17 cellular contexts compared by ENCODE assay signal in genomic region chr1:36326499-36326898, GRCh38. TPM values are rescaled to one million over a fixed set of nuclear protein-coding genes. Genes with fewer than 3 reads are reported as not detected.
DNase-seq lines count a peak whose midpoint lies in the region; TF ChIP-seq lines count a peak whose summit lies in the region.
"Had no signal": no experiment of that assay in that cellular context is flagged by ENCODE, and none has a peak within 500 bp of the region (broad histone marks: within the 10 kb centered on the region; RNA-seq: fewer than 3 reads in every experiment).

No MANE protein-coding gene starts in this region.

- no TSS peak for BruUV-seq in MCF 10A (replicated peaks; lab: Mats Ljungman, UMichigan)

- POLR2A ChIA-PET in MCF 10A (lab: Yijun Ruan, JAX): interaction anchor here (0.6 kb wide), 1 partner anchor 1146 kb away, joined by 3 read pairs; no protein-coding TSS in a partner anchor

- no peaks in the 10 kb centered on the region for H3K27me3 ChIP-seq in breast epithelium
- H3K27me3 ChIP-seq in testis: no peaks in the 10 kb centered on the region
- H3K27me3 ChIP-seq: right lobe of liver had no signal

- WGBS in testis, 2 donors: 63 to 71% methylated on average over 5 to 6 of the region's 6 CpGs

- H3K36me3 Mint-ChIP-seq in MCF 10A (ENCODE audit: insufficient read depth, unreplicated experiment) (peaks cover 12% of the 10 kb centered on the region), type B pancreatic cell (no peaks in the 10 kb centered on the region)
- H3K36me3 Mint-ChIP-seq in dendritic cell treated with granulocyte-macrophage colony-stimulating factor and Interleukin-4, amounts not matched to agents 40 ng/mL and 50 ng/mL, for 4 days (ENCODE audit: low read depth): peaks cover 6% of the 10 kb centered on the region
- H3K36me3 Mint-ChIP-seq: activated CD8-positive, alpha-beta memory T cell treated with anti-CD3 and anti-CD28 coated beads, Interleukin-2, amount 10 ng/mL, durations not matched to agents 7 days and 5 days had no signal

- H3K4me1 ChIP-seq in breast epithelium (peaks cover 3 to 10% of the 10 kb centered on the region in 2 donors), testis (peaks cover 14% of the 10 kb centered on the region)

- H3K27me3 Mint-ChIP-seq in MCF 10A (ENCODE audit: insufficient read depth, unreplicated experiment) (no peaks in the 10 kb centered on the region), type B pancreatic cell (peaks cover 8% of the 10 kb centered on the region)
- H3K27me3 Mint-ChIP-seq in dendritic cell treated with granulocyte-macrophage colony-stimulating factor and Interleukin-4, amounts not matched to agents 40 ng/mL and 50 ng/mL, for 4 days: peaks cover 38% of the 10 kb centered on the region

- peak overlapping the region in 1 of 2 donors; percentile 81 for H3K27ac ChIP-seq in breast epithelium
- H3K27ac ChIP-seq in testis: no peak overlapping the region
- H3K27ac ChIP-seq: right lobe of liver had no signal

- H3K4me3 ChIP-seq in breast epithelium: no peak overlapping the region
- H3K4me3 ChIP-seq in testis: no peak overlapping the region
- H3K4me3 ChIP-seq: right lobe of liver had no signal

- DNase-seq in MCF 10A (ENCODE audit: unreplicated experiment) (peak; percentile 13), breast epithelium (ENCODE audit: low spot score in 2 of 2) (no peak), NCI-H510A treated with DMSO at 0.1 percent for 48 hours (lab: John Stamatoyannopoulos, UW) (peak; percentile 64), type B pancreatic cell (ENCODE audit: extremely low spot score, unreplicated experiment) (no peak), mesenteric fat pad (ENCODE audit: low spot score) (no peak), amniotic stem cell (lab: John Stamatoyannopoulos, UW) (no peak), testis (no peak)
- DNase-seq: activated CD8-positive, alpha-beta memory T cell treated with anti-CD3 and anti-CD28 coated beads, Interleukin-2, amount 10 ng/mL, durations not matched to agents 7 days and 5 days; amygdala; GDM1; hippocampal formation; left cardiac atrium; NCI-H2081; right lobe of liver; SHP77 had no signal

- H3K4me1 Mint-ChIP-seq in MCF 10A (ENCODE audit: insufficient read depth, unreplicated experiment) (peaks cover 24% of the 10 kb centered on the region), type B pancreatic cell (ENCODE audit: unreplicated experiment) (peaks cover 36% of the 10 kb centered on the region)
- peaks cover 61% of the 10 kb centered on the region for H3K4me1 Mint-ChIP-seq in dendritic cell treated with granulocyte-macrophage colony-stimulating factor and Interleukin-4, amounts not matched to agents 40 ng/mL and 50 ng/mL, for 4 days (ENCODE audit: low read depth)

- TF ChIP-seq POLR2A in breast epithelium (IDR thresholded peaks at IDR 0.05) (no peak), testis (IDR thresholded peaks at IDR 0.05) (no peak)

- TF ChIP-seq CTCF in MCF 10A (IDR thresholded peaks at IDR 0.05; ENCODE audit: unreplicated experiment): no peak
- TF ChIP-seq CTCF in breast epithelium (IDR thresholded peaks at IDR 0.05): no peak
- no peak for TF ChIP-seq CTCF in type B pancreatic cell (conservative IDR thresholded peaks at IDR 0.05)
- TF ChIP-seq CTCF in testis (IDR thresholded peaks at IDR 0.05): no peak

- H3K4me3 Mint-ChIP-seq in MCF 10A (ENCODE audit: unreplicated experiment) (no peak overlapping the region), type B pancreatic cell (peak overlapping the region; percentile 25)
- H3K4me3 Mint-ChIP-seq in dendritic cell treated with granulocyte-macrophage colony-stimulating factor and Interleukin-4, amounts not matched to agents 40 ng/mL and 50 ng/mL, for 4 days: no peak overlapping the region
- H3K4me3 Mint-ChIP-seq: activated CD8-positive, alpha-beta memory T cell treated with anti-CD3 and anti-CD28 coated beads, Interleukin-2, amount 10 ng/mL, durations not matched to agents 7 days and 5 days; T-helper 1 cell treated with Interleukin-12 subunit alpha and Interleukin-12 subunit beta and Interleukin-4 antibody, amounts not matched to agents 30 μg/mL and 1 μg/mL, for 36 hours had no signal

- H3K36me3 ChIP-seq in breast epithelium (no peaks in the 10 kb centered on the region), testis (ENCODE audit: low read depth, missing control alignments) (no peaks in the 10 kb centered on the region)
- H3K36me3 ChIP-seq: right lobe of liver had no signal

- intact Hi-C loops in MCF 10A (cut with micrococcal nuclease) (loop anchor here (10.0 kb wide), 1 partner anchor 1388 kb away; no protein-coding TSS in a partner anchor), breast epithelium (cut with DNase I; ENCODE audit: low total_unique reads) (no loop called here), testis (cut with DNase I; ENCODE audit: low total_unique reads) (no loop called here)
- intact Hi-C loops in dendritic cell treated with granulocyte-macrophage colony-stimulating factor and Interleukin-4, amounts not matched to agents 40 ng/mL and 50 ng/mL, for 4 days (cut with micrococcal nuclease): no loop called here

- CTCF ChIA-PET in MCF 10A (lab: Yijun Ruan, JAX): interaction anchor here (0.6 to 1.4 kb wide), 2 partner anchors 26 to 64 kb away, joined by 4 read pairs; no protein-coding TSS in a partner anchor

- no peaks in the 10 kb centered on the region for H3K9me3 Mint-ChIP-seq in MCF 10A (ENCODE audit: unreplicated experiment)
- no peaks in the 10 kb centered on the region for H3K9me3 Mint-ChIP-seq in dendritic cell treated with granulocyte-macrophage colony-stimulating factor and Interleukin-4, amounts not matched to agents 40 ng/mL and 50 ng/mL, for 4 days
- no peaks in the 10 kb centered on the region for H3K9me3 Mint-ChIP-seq in type B pancreatic cell
- H3K9me3 Mint-ChIP-seq: T-helper 1 cell treated with Interleukin-12 subunit alpha and Interleukin-12 subunit beta and Interleukin-4 antibody, amounts not matched to agents 30 μg/mL and 1 μg/mL, for 36 hours had no signal

- H3K27ac Mint-ChIP-seq in MCF 10A (ENCODE audit: low read depth, unreplicated experiment) (no peak overlapping the region), type B pancreatic cell (peak overlapping the region; percentile 75)
- H3K27ac Mint-ChIP-seq in dendritic cell treated with granulocyte-macrophage colony-stimulating factor and Interleukin-4, amounts not matched to agents 40 ng/mL and 50 ng/mL, for 4 days: peak overlapping the region; percentile 39
- H3K27ac Mint-ChIP-seq: activated CD8-positive, alpha-beta memory T cell treated with anti-CD3 and anti-CD28 coated beads, Interleukin-2, amount 10 ng/mL, durations not matched to agents 7 days and 5 days; T-helper 1 cell treated with Interleukin-12 subunit alpha and Interleukin-12 subunit beta and Interleukin-4 antibody, amounts not matched to agents 30 μg/mL and 1 μg/mL, for 36 hours had no signal

- H3K9me3 ChIP-seq in breast epithelium: no peaks in the 10 kb centered on the region
- H3K9me3 ChIP-seq in testis: no peaks in the 10 kb centered on the region
- H3K9me3 ChIP-seq: right lobe of liver had no signal

RNA-seq across cellular contexts. Expression of gene EVA1B, which starts 3.1 kb away (rescaled TPM):
- total RNA-seq in MCF 10A (2022) (4.8 and 5.7 TPM in 2 replicates), breast epithelium (100 to 1,000 TPM in 2 of 3 donors, 10 to 100 TPM in 1; 62.1 to 129 (median 118) TPM), type B pancreatic cell (ENCODE audit: low replicate concordance) (23.3 and 39.5 TPM in 2 replicates), mesenteric fat pad (34.5 TPM), testis (10 to 100 TPM in 1 of 2 donors, 1 to 10 TPM in 1; 9.1 to 19.4 TPM)
- 9.6 TPM for polyA plus RNA-seq in testis (ENCODE audit: insufficient read depth, low read depth, low replicate concordance)

RNA-seq across cellular contexts. Expression of gene SH3D21, which starts 20.3 kb away (rescaled TPM):
- total RNA-seq in MCF 10A (2022) (3.2 and 3.3 TPM in 2 replicates), breast epithelium (10 to 100 TPM in 2 of 3 donors, under 1 TPM in 1; 0.80 to 18.7 (median 18.0) TPM), type B pancreatic cell (ENCODE audit: low replicate concordance) (15.7 and 32.5 TPM in 2 replicates), mesenteric fat pad (2.6 TPM), testis (10 to 100 TPM in 1 of 2 donors, 1 to 10 TPM in 1; 6.8 to 12.8 TPM)
- 14.9 TPM for polyA plus RNA-seq in testis (ENCODE audit: insufficient read depth, low read depth, low replicate concordance)

RNA-seq across cellular contexts. Expression of gene STK40, which starts 59.2 kb away (rescaled TPM):
- total RNA-seq in MCF 10A (2022): 44.0 and 47.4 TPM in 2 replicates
- total RNA-seq in breast epithelium: 10 to 100 TPM; 22.5 to 36.0 (median 26.2) TPM
- 58.5 and 59.5 TPM in 2 replicates for total RNA-seq in type B pancreatic cell (ENCODE audit: low replicate concordance)
- 84.0 TPM for total RNA-seq in mesenteric fat pad
- 100 to 1,000 TPM; 140 to 159 TPM for total RNA-seq in testis
- polyA plus RNA-seq in testis (ENCODE audit: insufficient read depth, low read depth, low replicate concordance): 126 TPM

Comparison
In these comparisons a context has a peak if more than half of its experiments do, and no peak if none do; other contexts are left out.
1. DNase-seq: peak in MCF 10A (single experiment) and NCI-H510A treated with DMSO at 0.1 percent for 48 hours (single experiment); none in breast epithelium (0 of 2), type B pancreatic cell (single experiment), mesenteric fat pad (single experiment), amniotic stem cell (single experiment) and testis (single experiment).